Comparison of ENCODE assay signal across 26 cellular contexts in the genomic region with DNA sequence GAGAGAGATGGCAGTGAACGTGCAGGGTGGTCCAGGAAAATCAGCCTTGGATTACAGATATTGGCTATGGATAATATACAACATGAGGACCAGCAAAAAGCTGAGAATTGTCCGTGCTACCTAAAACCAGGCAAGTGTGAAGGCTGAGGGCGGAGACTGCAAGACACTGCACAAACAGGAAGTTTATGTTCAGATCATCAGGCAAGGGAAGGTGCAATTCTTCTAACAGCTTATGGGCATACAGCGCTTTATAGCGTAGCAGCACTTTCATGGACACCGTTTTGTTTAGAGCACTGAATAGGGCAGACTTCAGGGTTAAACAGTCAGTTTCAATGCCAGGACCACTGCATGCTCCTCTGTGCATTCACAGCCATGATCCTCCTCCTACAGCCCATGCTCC.
"Had no signal": no experiment of that assay in that cellular context is flagged by ENCODE, and none has a peak within 500 bp of the region (broad histone marks: within the 10 kb centered on the region; RNA-seq: fewer than 3 reads in every experiment).

No MANE protein-coding gene starts in this region.

- H3K27ac ChIP-seq: breast epithelium had no signal

- ATAC-seq: activated CD8-positive, alpha-beta memory T cell treated with anti-CD3 and anti-CD28 coated beads, Interleukin-2, amount 10 ng/mL, durations not matched to agents 7 days and 5 days; PC-3 had no signal

- H3K4me3 Mint-ChIP-seq: activated B cell treated with CpG ODN at 0.5 μM for 24 hours; activated CD4-positive, alpha-beta T cell treated with anti-CD3 and anti-CD28 coated beads, Interleukin-2, amount 10 ng/mL, durations not matched to agents 24 days and 14 days; activated CD8-positive, alpha-beta memory T cell treated with anti-CD3 and anti-CD28 coated beads, Interleukin-2, amount 10 ng/mL, durations not matched to agents 7 days and 5 days; activated naive CD4-positive, alpha-beta T cell treated with anti-CD3 and anti-CD28 coated beads, Interleukin-2, amount 50 U/mL, for 24 hours; activated T-cell treated with anti-CD3 and anti-CD28 coated beads, Interleukin-2, amount 50 U/mL, for 24 hours; activated T-helper 1 cell treated with anti-CD3 and anti-CD28 coated beads, Interleukin-12 subunit alpha, Interleukin-12 subunit beta, Interleukin-2, Interleukin-4 antibody, amounts not matched to agents 30 ng/mL and 10 ng/mL and 1 ng/mL, durations not matched to agents 14 hours and 24 hours and 36 hours had no signal

- DNase-seq: activated B cell treated with CpG ODN at 0.5 μM for 24 hours; activated CD4-positive, alpha-beta T cell treated with anti-CD3 and anti-CD28 coated beads for 1 hour; activated CD4-positive, alpha-beta T cell treated with anti-CD3 and anti-CD28 coated beads, Interleukin-2, amount 10 ng/mL, durations not matched to agents 24 days and 14 days; activated CD4-positive, alpha-beta T cell treated with anti-CD3 and anti-CD28 coated beads, Interleukin-2, amount 50 U/mL, for 48 hours; activated CD8-positive, alpha-beta memory T cell treated with anti-CD3 and anti-CD28 coated beads, Interleukin-2, amount 10 ng/mL, durations not matched to agents 7 days and 5 days; activated effector memory CD4-positive, alpha-beta T cell treated with Interleukin-2 at 50 U/mL for 16 hours; activated naive CD4-positive, alpha-beta T cell; activated T-cell treated with anti-CD3 and anti-CD28 coated beads, Interleukin-2, amount 50 U/mL, for 24 hours; aorta; caudate nucleus; Karpas-422; MM.1S; NCI-H1105; NCI-H1436; NCI-H187; NCI-H2081; NCI-H2171; NCI-H2227 treated with DMSO at 0.1 percent for 48 hours; NCI-H446 treated with DMSO at 0.1 percent for 48 hours; NCI-H526 treated with DMSO at 0.1 percent for 48 hours; PC-3; SHP77 treated with DMSO at 0.1 percent for 48 hours; T1000 had no signal

- H3K9me3 ChIP-seq: breast epithelium had no signal

- H3K36me3 ChIP-seq: breast epithelium had no signal

- H3K4me3 ChIP-seq: breast epithelium had no signal

- H3K4me1 ChIP-seq: breast epithelium had no signal

- H3K27me3 ChIP-seq: breast epithelium had no signal

- H3K27me3 Mint-ChIP-seq: activated B cell treated with CpG ODN at 0.5 μM for 24 hours; activated CD4-positive, alpha-beta T cell treated with anti-CD3 and anti-CD28 coated beads, Interleukin-2, amount 10 ng/mL, durations not matched to agents 24 days and 14 days; activated CD8-positive, alpha-beta memory T cell treated with anti-CD3 and anti-CD28 coated beads, Interleukin-2, amount 10 ng/mL, durations not matched to agents 7 days and 5 days; activated naive CD4-positive, alpha-beta T cell treated with anti-CD3 and anti-CD28 coated beads, Interleukin-2, amount 50 U/mL, for 24 hours; activated T-cell treated with anti-CD3 and anti-CD28 coated beads, Interleukin-2, amount 50 U/mL, for 24 hours had no signal

- H3K4me1 Mint-ChIP-seq: activated B cell treated with CpG ODN at 0.5 μM for 24 hours; activated CD8-positive, alpha-beta memory T cell treated with anti-CD3 and anti-CD28 coated beads, Interleukin-2, amount 10 ng/mL, durations not matched to agents 7 days and 5 days had no signal

- H3K36me3 Mint-ChIP-seq: activated CD8-positive, alpha-beta memory T cell treated with anti-CD3 and anti-CD28 coated beads, Interleukin-2, amount 10 ng/mL, durations not matched to agents 7 days and 5 days had no signal

- H3K27ac Mint-ChIP-seq: activated B cell treated with CpG ODN at 0.5 μM for 24 hours; activated CD4-positive, alpha-beta T cell treated with anti-CD3 and anti-CD28 coated beads, Interleukin-2, amount 10 ng/mL, durations not matched to agents 24 days and 14 days; activated CD8-positive, alpha-beta memory T cell treated with anti-CD3 and anti-CD28 coated beads, Interleukin-2, amount 10 ng/mL, durations not matched to agents 7 days and 5 days; activated naive CD4-positive, alpha-beta T cell treated with anti-CD3 and anti-CD28 coated beads, Interleukin-2, amount 50 U/mL, for 24 hours; activated T-cell treated with anti-CD3 and anti-CD28 coated beads, Interleukin-2, amount 50 U/mL, for 24 hours; activated T-helper 1 cell treated with anti-CD3 and anti-CD28 coated beads, Interleukin-12 subunit alpha, Interleukin-12 subunit beta, Interleukin-2, Interleukin-4 antibody, amounts not matched to agents 30 ng/mL and 10 ng/mL and 1 ng/mL, durations not matched to agents 14 hours and 24 hours and 36 hours had no signal

- H3K9me3 Mint-ChIP-seq: activated B cell treated with CpG ODN at 0.5 μM for 24 hours; activated CD4-positive, alpha-beta T cell treated with anti-CD3 and anti-CD28 coated beads, Interleukin-2, amount 10 ng/mL, durations not matched to agents 24 days and 14 days; activated naive CD4-positive, alpha-beta T cell treated with anti-CD3 and anti-CD28 coated beads, Interleukin-2, amount 50 U/mL, for 24 hours; activated T-cell treated with anti-CD3 and anti-CD28 coated beads, Interleukin-2, amount 50 U/mL, for 24 hours; activated T-helper 1 cell treated with anti-CD3 and anti-CD28 coated beads, Interleukin-12 subunit alpha, Interleukin-12 subunit beta, Interleukin-2, Interleukin-4 antibody, amounts not matched to agents 30 ng/mL and 10 ng/mL and 1 ng/mL, durations not matched to agents 14 hours and 24 hours and 36 hours had no signal
